In the genomic region with DNA sequence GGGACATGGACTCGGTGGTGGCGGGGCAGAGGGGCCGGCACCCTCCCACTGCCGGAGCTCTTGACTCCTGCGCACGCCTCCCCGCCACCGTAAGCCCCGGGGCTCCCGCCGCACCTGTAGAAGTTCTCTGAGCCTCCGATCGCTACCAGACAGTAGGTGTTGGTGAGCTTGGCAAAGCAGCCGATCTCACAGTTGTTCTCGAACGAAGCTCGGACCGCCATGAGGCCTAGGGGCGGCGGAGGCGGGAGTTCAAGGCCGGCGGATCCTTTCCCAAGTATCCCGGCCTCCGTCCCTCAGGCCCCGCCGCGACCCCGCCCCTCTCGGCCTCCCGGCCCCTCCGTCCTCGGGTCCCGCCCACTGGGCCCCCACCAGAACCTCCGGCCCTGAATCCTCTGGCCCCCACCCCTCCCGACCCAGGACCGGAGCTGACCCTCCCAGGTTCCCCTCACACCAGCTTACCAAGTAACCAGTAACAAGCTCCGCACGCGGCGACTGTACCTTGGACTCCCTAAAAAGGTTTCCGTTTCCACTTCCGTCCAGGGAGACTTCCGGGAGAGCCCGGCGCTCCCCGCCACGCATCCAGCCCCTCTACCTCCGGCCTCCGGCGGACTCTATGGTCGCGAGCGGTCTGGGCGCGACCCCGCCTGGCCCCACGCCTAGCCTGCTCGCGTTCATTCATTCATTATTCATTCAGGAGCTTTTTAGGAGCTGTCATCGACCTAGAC, we compare ENCODE assay signal across 8 cellular contexts. TPM values are rescaled to one million over a fixed set of nuclear protein-coding genes. Genes with fewer than 3 reads are reported as not detected.
DNase-seq lines count a peak whose midpoint lies in the region; ATAC-seq and TF ChIP-seq lines count a peak whose summit lies in the region.

A gene (minus strand): TSS at position 506 of the 725 bp plus-strand sequence. CDS start 285 bp downstream, at position 221.

- H3K9me3 Mint-ChIP-seq in type B pancreatic cell = no peaks in the 10 kb centered on the region

- POLR2A ChIA-PET in HEK293 (lab: Yijun Ruan, JAX) = interaction anchor here (0.5 to 1.7 kb wide), 18 partner anchors 9 to 1202 kb away, joined by 3 to 19 read pairs (median 4); a partner anchor contains a TSS

- peaks cover 14% of the 10 kb centered on the region for H3K36me3 Mint-ChIP-seq in type B pancreatic cell

- whole genome bisulfite sequencing in adipose tissue, 3 donors = 0 to 1% (median 1%) methylated on average over 46 to 61 of the region's 61 CpGs
- WGBS in heart right ventricle, 2 donors = 0 to 1% methylated on average over 49 to 61 of the region's 61 CpGs

- peak within 1 kb of the TSS; percentile 99 for H3K27ac Mint-ChIP-seq in type B pancreatic cell

- H3K9ac ChIP-seq in ES-I3 (ENCODE audit: low read depth, low read length) = peak within 1 kb of the TSS; percentile 83

- peak within 1 kb of the TSS; percentile 81 for H3K27ac ChIP-seq in HEK293 (ENCODE audit: extremely low read depth, low read depth, low read length)
- no peak within 1 kb of the TSS for H3K27ac ChIP-seq in adipose tissue (ENCODE audit: low read depth, low read length)
- peak within 1 kb of the TSS; percentile 37 to 89 (median 82) for H3K27ac ChIP-seq in heart right ventricle

- no peaks in the 10 kb centered on the region for H3K27me3 ChIP-seq in heart right ventricle

- CTCF ChIA-PET in HEK293 (lab: Yijun Ruan, JAX) = interaction anchor here (0.6 to 1.4 kb wide), 4 partner anchors 20 to 207 kb away, joined by 3 to 6 read pairs (median 4); no protein-coding TSS in a partner anchor

- H3K9me3 ChIP-seq in ES-I3 (ENCODE audit: control insufficient read depth, insufficient read depth, low read length) = no peaks in the 10 kb centered on the region
- no peaks in the 10 kb centered on the region for H3K9me3 ChIP-seq in HEK293 (ENCODE audit: control insufficient read depth, insufficient read depth, low read depth, low read length)
- no peaks in the 10 kb centered on the region for H3K9me3 ChIP-seq in heart right ventricle

- no peaks in the 10 kb centered on the region for H3K27me3 Mint-ChIP-seq in type B pancreatic cell

- peaks cover 18% of the 10 kb centered on the region for H3K4me1 Mint-ChIP-seq in type B pancreatic cell (ENCODE audit: unreplicated experiment)

- H3K36me3 ChIP-seq in ES-I3 (ENCODE audit: insufficient read depth, low read length) (peaks cover 20% of the 10 kb centered on the region), HEK293 (ENCODE audit: control insufficient read depth in 2 of 2, insufficient read depth in 1 of 2, low read length in 2 of 2) (peaks cover 13 to 37% of the 10 kb centered on the region in 2 experiments; a peak in 2 of 3 replicates), heart right ventricle (peaks cover 0 to 35% (median 4%) of the 10 kb centered on the region in 9 donors)

- ATAC-seq in heart right ventricle = peak; percentile 82 to 95 (median 92)

- TF ChIP-seq CTCF in HEK293 (tag by site-specific recombination; IDR thresholded peaks at IDR 0.05) (no peak), heart right ventricle (IDR thresholded peaks at IDR 0.05) (no peak), type B pancreatic cell (conservative IDR thresholded peaks at IDR 0.05) (no peak)

- H3K4me1 ChIP-seq in ES-I3 (ENCODE audit: insufficient read depth, low read length) = no peaks in the 10 kb centered on the region
- H3K4me1 ChIP-seq in HEK293 (ENCODE audit: control insufficient read depth, insufficient read depth, low read length) = no peaks in the 10 kb centered on the region
- peaks cover 7 to 28% (median 18%) of the 10 kb centered on the region in 9 donors for H3K4me1 ChIP-seq in heart right ventricle

- intact Hi-C loops in heart right ventricle (cut with DNase I) = no loop called here
- intact Hi-C loops in posterior cingulate gyrus (cut with DNase I) = no loop called here

- peak within 1 kb of the TSS; percentile 86 for H3K4me3 ChIP-seq in HEK293 (ENCODE audit: low read depth, low read length)
- peak within 1 kb of the TSS; percentile 83 to 96 (median 92) for H3K4me3 ChIP-seq in heart right ventricle

- peak; percentile 83 for DNase-seq in NCI-H1105 treated with DMSO at 0.1 percent for 48 hours (lab: John Stamatoyannopoulos, UW)
- DNase-seq in T follicular helper cell (ENCODE audit: low read depth) = peak; percentile 18
- DNase-seq in heart right ventricle = peak; percentile 84 to 86
- peak; percentile 61 to 97 (median 83) for DNase-seq in posterior cingulate gyrus
- peak; percentile 87 for DNase-seq in type B pancreatic cell (ENCODE audit: extremely low spot score, unreplicated experiment)

- H3K4me3 Mint-ChIP-seq in type B pancreatic cell = peak within 1 kb of the TSS; percentile 97

TF ChIP-seq in HEK293, 187 proteins besides CTCF, POLR2A, EP300 and RAD21 (continues in another document):
- TF ChIP-seq, protein P1, sequence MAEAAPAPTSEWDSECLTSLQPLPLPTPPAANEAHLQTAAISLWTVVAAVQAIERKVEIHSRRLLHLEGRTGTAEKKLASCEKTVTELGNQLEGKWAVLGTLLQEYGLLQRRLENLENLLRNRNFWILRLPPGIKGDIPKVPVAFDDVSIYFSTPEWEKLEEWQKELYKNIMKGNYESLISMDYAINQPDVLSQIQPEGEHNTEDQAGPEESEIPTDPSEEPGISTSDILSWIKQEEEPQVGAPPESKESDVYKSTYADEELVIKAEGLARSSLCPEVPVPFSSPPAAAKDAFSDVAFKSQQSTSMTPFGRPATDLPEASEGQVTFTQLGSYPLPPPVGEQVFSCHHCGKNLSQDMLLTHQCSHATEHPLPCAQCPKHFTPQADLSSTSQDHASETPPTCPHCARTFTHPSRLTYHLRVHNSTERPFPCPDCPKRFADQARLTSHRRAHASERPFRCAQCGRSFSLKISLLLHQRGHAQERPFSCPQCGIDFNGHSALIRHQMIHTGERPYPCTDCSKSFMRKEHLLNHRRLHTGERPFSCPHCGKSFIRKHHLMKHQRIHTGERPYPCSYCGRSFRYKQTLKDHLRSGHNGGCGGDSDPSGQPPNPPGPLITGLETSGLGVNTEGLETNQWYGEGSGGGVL (tag by site-specific recombination; IDR thresholded peaks at IDR 0.05) = 0 out of 2 replicates have a peak, but pooled peaks have one; percentile 21
- TF ChIP-seq GLI2 (tag by site-specific recombination; IDR thresholded peaks at IDR 0.05; ENCODE audit: borderline replicate concordance, low read depth) (0 out of 2 replicates have a peak, but pooled peaks have one; percentile 11), ZNF266 (tag by site-specific recombination; IDR thresholded peaks at IDR 0.05; ENCODE audit: low read depth) (no peak), ZFHX2 (tag by site-specific recombination; conservative IDR thresholded peaks at IDR 0.05) (peak; percentile 70), ZNF558 (tag by site-specific recombination; IDR thresholded peaks at IDR 0.05) (no peak), MEIS1 (CRISPR knock-in tag; IDR thresholded peaks at IDR 0.05; ENCODE audit: borderline replicate concordance) (no peak), KLF9 (tag by site-specific recombination; IDR thresholded peaks at IDR 0.05; ENCODE audit: low read depth) (peak; percentile 96), ZNF610 (tag by site-specific recombination; IDR thresholded peaks at IDR 0.05; ENCODE audit: borderline replicate concordance) (peak; percentile 52; the same call in 1 of the 2 replicates), ZNF23 (tag by site-specific recombination; IDR thresholded peaks at IDR 0.05; ENCODE audit: borderline replicate concordance) (no peak), ZBTB7A (tag by site-specific recombination; IDR thresholded peaks at IDR 0.05; ENCODE audit: low read depth) (0 out of 2 replicates have a peak, but pooled peaks have one; percentile 28)
- TF ChIP-seq, protein P2, sequence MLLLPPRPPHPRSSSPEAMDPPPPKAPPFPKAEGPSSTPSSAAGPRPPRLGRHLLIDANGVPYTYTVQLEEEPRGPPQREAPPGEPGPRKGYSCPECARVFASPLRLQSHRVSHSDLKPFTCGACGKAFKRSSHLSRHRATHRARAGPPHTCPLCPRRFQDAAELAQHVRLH (tag by site-specific recombination; IDR thresholded peaks at IDR 0.05) = no peak
- TF ChIP-seq, protein P3, sequence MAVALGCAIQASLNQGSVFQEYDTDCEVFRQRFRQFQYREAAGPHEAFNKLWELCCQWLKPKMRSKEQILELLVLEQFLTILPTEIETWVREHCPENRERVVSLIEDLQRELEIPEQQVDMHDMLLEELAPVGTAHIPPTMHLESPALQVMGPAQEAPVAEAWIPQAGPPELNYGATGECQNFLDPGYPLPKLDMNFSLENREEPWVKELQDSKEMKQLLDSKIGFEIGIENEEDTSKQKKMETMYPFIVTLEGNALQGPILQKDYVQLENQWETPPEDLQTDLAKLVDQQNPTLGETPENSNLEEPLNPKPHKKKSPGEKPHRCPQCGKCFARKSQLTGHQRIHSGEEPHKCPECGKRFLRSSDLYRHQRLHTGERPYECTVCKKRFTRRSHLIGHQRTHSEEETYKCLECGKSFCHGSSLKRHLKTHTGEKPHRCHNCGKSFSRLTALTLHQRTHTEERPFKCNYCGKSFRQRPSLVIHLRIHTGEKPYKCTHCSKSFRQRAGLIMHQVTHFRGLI (tag by site-specific recombination; IDR thresholded peaks at IDR 0.05) = peak; percentile 96
- TF ChIP-seq, protein P4, sequence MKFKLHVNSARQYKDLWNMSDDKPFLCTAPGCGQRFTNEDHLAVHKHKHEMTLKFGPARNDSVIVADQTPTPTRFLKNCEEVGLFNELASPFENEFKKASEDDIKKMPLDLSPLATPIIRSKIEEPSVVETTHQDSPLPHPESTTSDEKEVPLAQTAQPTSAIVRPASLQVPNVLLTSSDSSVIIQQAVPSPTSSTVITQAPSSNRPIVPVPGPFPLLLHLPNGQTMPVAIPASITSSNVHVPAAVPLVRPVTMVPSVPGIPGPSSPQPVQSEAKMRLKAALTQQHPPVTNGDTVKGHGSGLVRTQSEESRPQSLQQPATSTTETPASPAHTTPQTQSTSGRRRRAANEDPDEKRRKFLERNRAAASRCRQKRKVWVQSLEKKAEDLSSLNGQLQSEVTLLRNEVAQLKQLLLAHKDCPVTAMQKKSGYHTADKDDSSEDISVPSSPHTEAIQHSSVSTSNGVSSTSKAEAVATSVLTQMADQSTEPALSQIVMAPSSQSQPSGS (tag by site-specific recombination; IDR thresholded peaks at IDR 0.05; ENCODE audit: low read depth) = no peak

RNA-seq across cellular contexts. Expression of the gene that starts here (rescaled TPM):
- polyA plus RNA-seq in adipose tissue = 100 to 1,000 TPM in 1 of 3 donors, 10 to 100 TPM in 2; 70.7 to 117 (median 71.9) TPM
- total RNA-seq in heart right ventricle = 10 to 100 TPM; 28.2 to 57.5 (median 39.0) TPM
- polyA plus RNA-seq in heart right ventricle = 100 to 1,000 TPM in 1 of 2 donors, 10 to 100 TPM in 1; 33.4 to 155 TPM
- 124 and 185 TPM in 2 replicates for total RNA-seq in type B pancreatic cell (ENCODE audit: low replicate concordance)

Comparison
In these comparisons a context has a peak if more than half of its experiments do, and no peak if none do; other contexts are left out.
1. DNase-seq: peak in every context shown above with its lines; median percentile 87 in type B pancreatic cell; 85 in heart right ventricle; 83 in NCI-H1105 treated with DMSO at 0.1 percent for 48 hours; 83 in posterior cingulate gyrus; 18 in T follicular helper cell.